29 cellular contexts compared by ENCODE assay signal in genomic region chr12:27733791-27734190, GRCh38. TPM values are rescaled to one million over a fixed set of nuclear protein-coding genes. Genes with fewer than 3 reads are reported as not detected.
"Had no signal": no experiment of that assay in that cellular context is flagged by ENCODE, and none has a peak within 500 bp of the region (broad histone marks: within the 10 kb centered on the region; RNA-seq: fewer than 3 reads in every experiment).

No MANE protein-coding gene starts in this region.

- H3K4me2 ChIP-seq: smooth muscle cell had no signal

- H3K9me3 ChIP-seq: left ventricle myocardium inferior, mucosa of descending colon, ovary, right atrium auricular region, right lobe of liver, stomach, testis, thyroid gland, transverse colon, upper lobe of right lung had no signal

- H3K27me3 ChIP-seq: ovary, right atrium auricular region, right lobe of liver, stomach, testis, thyroid gland, transverse colon, upper lobe of right lung had no signal

- H3K9me3 Mint-ChIP-seq: immature natural killer cell; naive thymus-derived CD4-positive, alpha-beta T cell; natural killer cell treated with Interleukin-12 subunit alpha and Interleukin-12 subunit beta and Interleukin-15 and Interleukin-18, amount 100 ng/mL, for 72 hours; stimulated activated memory B cell treated with anti-CD40 and anti-IgM and Interleukin-4, amounts not matched to agents 10 μg/mL and 1 μg/mL and 100 μg/mL, for 72 hours had no signal

- H3K4me1 ChIP-seq: left ventricle myocardium inferior, right atrium auricular region, right lobe of liver, stomach, testis, thyroid gland, upper lobe of right lung had no signal

- H3K27ac Mint-ChIP-seq: immature natural killer cell; natural killer cell treated with Interleukin-12 subunit alpha and Interleukin-12 subunit beta and Interleukin-15 and Interleukin-18, amount 100 ng/mL, for 72 hours; progenitor cell of endocrine pancreas; stimulated activated memory B cell treated with anti-CD40 and anti-IgM and Interleukin-4, amounts not matched to agents 10 μg/mL and 1 μg/mL and 100 μg/mL, for 72 hours had no signal

- H3K4me3 Mint-ChIP-seq: immature natural killer cell; naive thymus-derived CD4-positive, alpha-beta T cell; natural killer cell treated with Interleukin-12 subunit alpha and Interleukin-12 subunit beta and Interleukin-15 and Interleukin-18, amount 100 ng/mL, for 72 hours; stimulated activated memory B cell treated with anti-CD40 and anti-IgM and Interleukin-4, amounts not matched to agents 10 μg/mL and 1 μg/mL and 100 μg/mL, for 72 hours had no signal

- H3K4me1 Mint-ChIP-seq: immature natural killer cell; stimulated activated memory B cell treated with anti-CD40 and anti-IgM and Interleukin-4, amounts not matched to agents 10 μg/mL and 1 μg/mL and 100 μg/mL, for 72 hours had no signal

- H3K4me3 ChIP-seq: left ventricle myocardium inferior, lung, mucosa of descending colon, ovary, right atrium auricular region, right lobe of liver, smooth muscle cell, stomach, testis, thyroid gland, transverse colon, upper lobe of right lung had no signal

- H3K27ac ChIP-seq: left ventricle myocardium inferior, ovary, right atrium auricular region, right lobe of liver, stomach, testis, thyroid gland, transverse colon, upper lobe of right lung had no signal

- H3K27me3 Mint-ChIP-seq: naive thymus-derived CD4-positive, alpha-beta T cell; natural killer cell treated with Interleukin-12 subunit alpha and Interleukin-12 subunit beta and Interleukin-15 and Interleukin-18, amount 100 ng/mL, for 72 hours; progenitor cell of endocrine pancreas; stimulated activated memory B cell treated with anti-CD40 and anti-IgM and Interleukin-4, amounts not matched to agents 10 μg/mL and 1 μg/mL and 100 μg/mL, for 72 hours had no signal

- DNase-seq: islet precursor cell; left ventricle myocardium inferior; midbrain; right lobe of liver; stimulated activated CD4-positive, alpha-beta T cell treated with anti-CD3 and anti-CD28 coated beads, Interleukin-1b, Interleukin-23, amount 100 ng/mL, for 48 hours; stimulated activated naive CD4-positive, alpha-beta T cell treated with Interleukin-2 at 50 U/mL for 16 hours; stomach; upper lobe of right lung had no signal

- H3K36me3 ChIP-seq: ovary had no signal

- ATAC-seq: natural killer cell treated with Interleukin-12 subunit alpha and Interleukin-12 subunit beta and Interleukin-15 and Interleukin-18, amount 100 ng/mL, for 72 hours; stimulated activated memory B cell treated with anti-CD40 and anti-IgM and Interleukin-4, amounts not matched to agents 10 μg/mL and 1 μg/mL and 100 μg/mL, for 72 hours had no signal

RNA-seq across cellular contexts. Expression of gene REP15, which starts 37.5 kb away (rescaled TPM):
- polyA plus RNA-seq: immature natural killer cell; naive thymus-derived CD4-positive, alpha-beta T cell had no signal

RNA-seq across cellular contexts. Expression of gene MANSC4, which starts 46.2 kb away (rescaled TPM):
- total RNA-seq: kidney epithelial cell; left ventricle myocardium inferior; lower leg skin; lung; mesenteric fat pad; mucosa of descending colon; myocyte; natural killer cell treated with Interleukin-12 subunit alpha and Interleukin-12 subunit beta and Interleukin-15 and Interleukin-18, amount 100 ng/mL, for 72 hours; omental fat pad; pulmonary artery endothelial cell; renal cortical epithelial cell; right atrium auricular region; right lobe of liver; skeletal muscle tissue; stomach; thyroid gland; transverse colon; upper lobe of right lung had no signal
- polyA plus RNA-seq: immature natural killer cell; lung; naive thymus-derived CD4-positive, alpha-beta T cell; stomach had no signal
